In genomic region chr14:99579903-99580570, GRCh38 we compare ENCODE assay signal across 9 cellular contexts. TPM values are rescaled to one million over a fixed set of nuclear protein-coding genes. Genes with fewer than 3 reads are reported as not detected.
DNase-seq lines count a peak whose midpoint lies in the region; ATAC-seq, FAIRE-seq and TF ChIP-seq lines count a peak whose summit lies in the region.
"Had no signal": no experiment of that assay in that cellular context is flagged by ENCODE, and none has a peak within 500 bp of the region (broad histone marks: within the 10 kb centered on the region; RNA-seq: fewer than 3 reads in every experiment).

No MANE protein-coding gene starts in this region.

- H3K4me3 ChIP-seq in right atrium auricular region (no peak overlapping the region), retinal pigment epithelial cell (ENCODE audit: low read length) (no peak overlapping the region)

- H3K4me1 ChIP-seq in right atrium auricular region: peaks cover 0 to 63% of the 10 kb centered on the region in 2 donors

- H3K9me3 ChIP-seq in right atrium auricular region: no peaks in the 10 kb centered on the region

- no peak overlapping the region for H3K27ac Mint-ChIP-seq in stimulated activated naive CD8-positive, alpha-beta T cell treated with anti-CD3 and anti-CD28 coated beads, Interleukin-15, amount 100 ng/mL, for 72 hours

- TF ChIP-seq CTCF in right atrium auricular region (IDR thresholded peaks at IDR 0.05) (no peak), retinal pigment epithelial cell (conservative IDR thresholded peaks at IDR 0.05; ENCODE audit: low read depth, low read length) (no peak)

- H3K27me3 ChIP-seq in right atrium auricular region: no peaks in the 10 kb centered on the region

- peak overlapping the region; percentile 68 to 83 for H3K27ac ChIP-seq in right atrium auricular region

- DNase-seq in H54 (ENCODE audit: insufficient read length, low spot score): peak; percentile 86
- DNase-seq in right atrium auricular region (ENCODE audit: low spot score): no peak
- peak; percentile 93 for DNase-seq in retinal pigment epithelial cell (ENCODE audit: low read depth)
- DNase-seq in activated CD4-positive, CD25-positive, alpha-beta regulatory T cell (lab: John Stamatoyannopoulos, UW): no peak
- DNase-seq in stimulated activated naive CD8-positive, alpha-beta T cell treated with anti-CD3 and anti-CD28 coated beads, Interleukin-15, amount 100 ng/mL, for 72 hours: no peak
- DNase-seq in HUDEP-2 (lab: John Stamatoyannopoulos, UW; ENCODE audit: unreplicated experiment in 76 of 76): no peak
- DNase-seq: NCI-H2107 had no signal

- ATAC-seq in SK-N-SH treated with all-trans-retinoic acid at 6 μM for 48 hours (peak; percentile 55), GM21381 (IDR thresholded peaks at IDR 0.05; ENCODE audit: unreplicated experiment) (no peak)
- ATAC-seq in stimulated activated naive CD8-positive, alpha-beta T cell treated with anti-CD3 and anti-CD28 coated beads, Interleukin-15, amount 100 ng/mL, for 72 hours: no peak

- no peak for FAIRE-seq in H54 (lab: Jason Lieb, UNC)

- no peak for TF ChIP-seq POLR2A in H54 (IDR thresholded peaks at IDR 0.05; ENCODE audit: low read depth, low read length)

- H3K36me3 ChIP-seq in right atrium auricular region: no peaks in the 10 kb centered on the region

- no peaks in the 10 kb centered on the region for H3K27me3 Mint-ChIP-seq in stimulated activated naive CD8-positive, alpha-beta T cell treated with anti-CD3 and anti-CD28 coated beads, Interleukin-15, amount 100 ng/mL, for 72 hours

- H3K4me3 Mint-ChIP-seq in stimulated activated naive CD8-positive, alpha-beta T cell treated with anti-CD3 and anti-CD28 coated beads, Interleukin-15, amount 100 ng/mL, for 72 hours: no peak overlapping the region

- H3K4me1 Mint-ChIP-seq in stimulated activated naive CD8-positive, alpha-beta T cell treated with anti-CD3 and anti-CD28 coated beads, Interleukin-15, amount 100 ng/mL, for 72 hours: peaks cover 15% of the 10 kb centered on the region

- H3K9me3 Mint-ChIP-seq in stimulated activated naive CD8-positive, alpha-beta T cell treated with anti-CD3 and anti-CD28 coated beads, Interleukin-15, amount 100 ng/mL, for 72 hours: no peaks in the 10 kb centered on the region

TF ChIP-seq in SK-N-SH treated with all-trans-retinoic acid at 6 μM for 48 hours, 23 proteins besides CTCF, POLR2A, EP300 and RAD21:
- no peak for TF ChIP-seq PPARA (CRISPR knock-in tag; IDR thresholded peaks at IDR 0.05; ENCODE audit: borderline replicate concordance)
- no peak for TF ChIP-seq ZNF565 (CRISPR knock-in tag; conservative IDR thresholded peaks at IDR 0.05; ENCODE audit: low read depth)
- TF ChIP-seq RARB (CRISPR knock-in tag; IDR thresholded peaks at IDR 0.05): no peak
- TF ChIP-seq ZNF8 (CRISPR knock-in tag; IDR thresholded peaks at IDR 0.05): no peak

RNA-seq across cellular contexts. Expression of gene CCDC85C, which starts 24.0 kb away (rescaled TPM):
- total RNA-seq in right atrium auricular region: 10 to 100 TPM; 17.1 to 17.7 TPM

Comparison
In these comparisons a context has a peak if more than half of its experiments do, and no peak if none do; other contexts are left out.
1. DNase-seq: peak in H54 (single experiment) and retinal pigment epithelial cell (single experiment); none in right atrium auricular region (single experiment), activated CD4-positive, CD25-positive, alpha-beta regulatory T cell (0 of 4), stimulated activated naive CD8-positive, alpha-beta T cell treated with anti-CD3 and anti-CD28 coated beads, Interleukin-15, amount 100 ng/mL, for 72 hours (0 of 2) and HUDEP-2 (0 of 76).